Comparison of ENCODE assay signal across 1 cellular context in the genomic region with DNA sequence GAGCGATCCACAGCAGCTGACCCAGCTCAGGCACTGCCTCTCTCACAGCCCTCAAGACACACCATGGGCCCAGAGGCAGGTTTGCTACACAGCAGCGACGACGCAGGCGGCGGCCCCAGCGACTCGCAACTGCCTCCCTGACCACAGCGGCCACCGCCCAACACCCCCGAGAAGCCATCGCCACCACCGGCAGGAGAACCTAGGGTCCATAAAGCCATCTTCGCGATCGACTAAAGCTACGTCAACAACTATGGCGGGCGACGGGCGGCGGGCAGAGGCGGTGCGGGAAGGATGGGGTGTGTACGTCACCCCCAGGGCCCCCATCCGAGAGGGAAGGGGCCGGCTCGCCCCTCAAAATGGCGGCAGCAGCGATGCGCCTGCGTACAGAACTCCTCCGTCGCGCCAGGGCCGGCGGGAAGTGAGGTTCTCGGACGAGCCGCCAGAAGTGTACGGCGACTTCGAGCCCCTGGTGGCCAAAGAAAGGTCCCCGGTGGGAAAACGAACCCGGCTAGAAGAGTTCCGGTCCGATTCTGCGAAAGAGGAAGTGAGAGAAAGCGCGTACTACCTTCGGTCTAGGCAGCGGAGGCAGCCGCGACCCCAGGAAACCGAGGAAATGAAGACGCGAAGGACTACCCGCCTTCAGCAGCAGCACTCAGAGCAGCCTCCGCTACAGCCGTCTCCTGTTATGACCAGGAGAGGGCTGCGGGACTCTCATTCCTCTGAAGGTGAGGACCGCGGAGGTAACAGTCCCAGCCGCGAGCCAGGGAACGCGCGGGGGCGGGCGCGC.
TF ChIP-seq lines count a peak whose summit lies in the region.

A gene with protein sequence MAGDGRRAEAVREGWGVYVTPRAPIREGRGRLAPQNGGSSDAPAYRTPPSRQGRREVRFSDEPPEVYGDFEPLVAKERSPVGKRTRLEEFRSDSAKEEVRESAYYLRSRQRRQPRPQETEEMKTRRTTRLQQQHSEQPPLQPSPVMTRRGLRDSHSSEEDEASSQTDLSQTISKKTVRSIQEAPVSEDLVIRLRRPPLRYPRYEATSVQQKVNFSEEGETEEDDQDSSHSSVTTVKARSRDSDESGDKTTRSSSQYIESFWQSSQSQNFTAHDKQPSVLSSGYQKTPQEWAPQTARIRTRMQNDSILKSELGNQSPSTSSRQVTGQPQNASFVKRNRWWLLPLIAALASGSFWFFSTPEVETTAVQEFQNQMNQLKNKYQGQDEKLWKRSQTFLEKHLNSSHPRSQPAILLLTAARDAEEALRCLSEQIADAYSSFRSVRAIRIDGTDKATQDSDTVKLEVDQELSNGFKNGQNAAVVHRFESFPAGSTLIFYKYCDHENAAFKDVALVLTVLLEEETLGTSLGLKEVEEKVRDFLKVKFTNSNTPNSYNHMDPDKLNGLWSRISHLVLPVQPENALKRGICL (plus strand): TSS at position 33 of the 787 bp plus-strand sequence. CDS start 218 bp downstream, at position 251.

TF ChIP-seq in HepG2, 621 proteins besides CTCF, POLR2A, EP300 and RAD21 (continued from another document and continues in another):
- TF ChIP-seq, protein P1, sequence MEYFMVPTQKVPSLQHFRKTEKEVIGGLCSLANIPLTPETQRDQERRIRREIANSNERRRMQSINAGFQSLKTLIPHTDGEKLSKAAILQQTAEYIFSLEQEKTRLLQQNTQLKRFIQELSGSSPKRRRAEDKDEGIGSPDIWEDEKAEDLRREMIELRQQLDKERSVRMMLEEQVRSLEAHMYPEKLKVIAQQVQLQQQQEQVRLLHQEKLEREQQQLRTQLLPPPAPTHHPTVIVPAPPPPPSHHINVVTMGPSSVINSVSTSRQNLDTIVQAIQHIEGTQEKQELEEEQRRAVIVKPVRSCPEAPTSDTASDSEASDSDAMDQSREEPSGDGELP (IDR thresholded peaks at IDR 0.05; ENCODE audit: borderline replicate concordance, low read depth), result peak; percentile 78; the same call in 1 of the 2 replicates
- peak; percentile 63; the same call in 1 of the 2 replicates for TF ChIP-seq ZBTB42 (CRISPR knock-in tag; IDR thresholded peaks at IDR 0.05)
- TF ChIP-seq ZNF629 (CRISPR knock-in tag; conservative IDR thresholded peaks at IDR 0.05), result no peak
- TF ChIP-seq ZNF598 (CRISPR knock-in tag; IDR thresholded peaks at IDR 0.05; ENCODE audit: borderline replicate concordance), result peak; percentile 95
- TF ChIP-seq, protein P2, sequence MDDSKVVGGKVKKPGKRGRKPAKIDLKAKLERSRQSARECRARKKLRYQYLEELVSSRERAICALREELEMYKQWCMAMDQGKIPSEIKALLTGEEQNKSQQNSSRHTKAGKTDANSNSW (CRISPR knock-in tag; IDR thresholded peaks at IDR 0.05; ENCODE audit: borderline replicate concordance), result peak; percentile 97
- 0 out of 2 replicates have a peak, but pooled peaks have one; percentile 62 for TF ChIP-seq MYNN (CRISPR knock-in tag; IDR thresholded peaks at IDR 0.05; ENCODE audit: low read depth)
- peak; percentile 90 for TF ChIP-seq YEATS2 (CRISPR knock-in tag; IDR thresholded peaks at IDR 0.05; ENCODE audit: borderline replicate concordance)
- TF ChIP-seq ZNF510 (CRISPR knock-in tag; IDR thresholded peaks at IDR 0.05; ENCODE audit: low read depth), result 0 out of 2 replicates have a peak, but pooled peaks have one; percentile 46
- TF ChIP-seq, protein P3, sequence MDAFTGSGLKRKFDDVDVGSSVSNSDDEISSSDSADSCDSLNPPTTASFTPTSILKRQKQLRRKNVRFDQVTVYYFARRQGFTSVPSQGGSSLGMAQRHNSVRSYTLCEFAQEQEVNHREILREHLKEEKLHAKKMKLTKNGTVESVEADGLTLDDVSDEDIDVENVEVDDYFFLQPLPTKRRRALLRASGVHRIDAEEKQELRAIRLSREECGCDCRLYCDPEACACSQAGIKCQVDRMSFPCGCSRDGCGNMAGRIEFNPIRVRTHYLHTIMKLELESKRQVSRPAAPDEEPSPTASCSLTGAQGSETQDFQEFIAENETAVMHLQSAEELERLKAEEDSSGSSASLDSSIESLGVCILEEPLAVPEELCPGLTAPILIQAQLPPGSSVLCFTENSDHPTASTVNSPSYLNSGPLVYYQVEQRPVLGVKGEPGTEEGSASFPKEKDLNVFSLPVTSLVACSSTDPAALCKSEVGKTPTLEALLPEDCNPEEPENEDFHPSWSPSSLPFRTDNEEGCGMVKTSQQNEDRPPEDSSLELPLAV (CRISPR knock-in tag; conservative IDR thresholded peaks at IDR 0.05; ENCODE audit: low read depth), result no peak
- peak; percentile 92 for TF ChIP-seq SALL1 (CRISPR knock-in tag; IDR thresholded peaks at IDR 0.05)
- peak; percentile 9 for TF ChIP-seq GTF2F1 (IDR thresholded peaks at IDR 0.05; ENCODE audit: low read length)
- TF ChIP-seq NFIC (IDR thresholded peaks at IDR 0.05; ENCODE audit: low read length), result 0 out of 2 replicates have a peak, but pooled peaks have one; percentile 52
- no peak for TF ChIP-seq NFE2L2 (IDR thresholded peaks at IDR 0.05; ENCODE audit: low read length)
- TF ChIP-seq, protein P4, sequence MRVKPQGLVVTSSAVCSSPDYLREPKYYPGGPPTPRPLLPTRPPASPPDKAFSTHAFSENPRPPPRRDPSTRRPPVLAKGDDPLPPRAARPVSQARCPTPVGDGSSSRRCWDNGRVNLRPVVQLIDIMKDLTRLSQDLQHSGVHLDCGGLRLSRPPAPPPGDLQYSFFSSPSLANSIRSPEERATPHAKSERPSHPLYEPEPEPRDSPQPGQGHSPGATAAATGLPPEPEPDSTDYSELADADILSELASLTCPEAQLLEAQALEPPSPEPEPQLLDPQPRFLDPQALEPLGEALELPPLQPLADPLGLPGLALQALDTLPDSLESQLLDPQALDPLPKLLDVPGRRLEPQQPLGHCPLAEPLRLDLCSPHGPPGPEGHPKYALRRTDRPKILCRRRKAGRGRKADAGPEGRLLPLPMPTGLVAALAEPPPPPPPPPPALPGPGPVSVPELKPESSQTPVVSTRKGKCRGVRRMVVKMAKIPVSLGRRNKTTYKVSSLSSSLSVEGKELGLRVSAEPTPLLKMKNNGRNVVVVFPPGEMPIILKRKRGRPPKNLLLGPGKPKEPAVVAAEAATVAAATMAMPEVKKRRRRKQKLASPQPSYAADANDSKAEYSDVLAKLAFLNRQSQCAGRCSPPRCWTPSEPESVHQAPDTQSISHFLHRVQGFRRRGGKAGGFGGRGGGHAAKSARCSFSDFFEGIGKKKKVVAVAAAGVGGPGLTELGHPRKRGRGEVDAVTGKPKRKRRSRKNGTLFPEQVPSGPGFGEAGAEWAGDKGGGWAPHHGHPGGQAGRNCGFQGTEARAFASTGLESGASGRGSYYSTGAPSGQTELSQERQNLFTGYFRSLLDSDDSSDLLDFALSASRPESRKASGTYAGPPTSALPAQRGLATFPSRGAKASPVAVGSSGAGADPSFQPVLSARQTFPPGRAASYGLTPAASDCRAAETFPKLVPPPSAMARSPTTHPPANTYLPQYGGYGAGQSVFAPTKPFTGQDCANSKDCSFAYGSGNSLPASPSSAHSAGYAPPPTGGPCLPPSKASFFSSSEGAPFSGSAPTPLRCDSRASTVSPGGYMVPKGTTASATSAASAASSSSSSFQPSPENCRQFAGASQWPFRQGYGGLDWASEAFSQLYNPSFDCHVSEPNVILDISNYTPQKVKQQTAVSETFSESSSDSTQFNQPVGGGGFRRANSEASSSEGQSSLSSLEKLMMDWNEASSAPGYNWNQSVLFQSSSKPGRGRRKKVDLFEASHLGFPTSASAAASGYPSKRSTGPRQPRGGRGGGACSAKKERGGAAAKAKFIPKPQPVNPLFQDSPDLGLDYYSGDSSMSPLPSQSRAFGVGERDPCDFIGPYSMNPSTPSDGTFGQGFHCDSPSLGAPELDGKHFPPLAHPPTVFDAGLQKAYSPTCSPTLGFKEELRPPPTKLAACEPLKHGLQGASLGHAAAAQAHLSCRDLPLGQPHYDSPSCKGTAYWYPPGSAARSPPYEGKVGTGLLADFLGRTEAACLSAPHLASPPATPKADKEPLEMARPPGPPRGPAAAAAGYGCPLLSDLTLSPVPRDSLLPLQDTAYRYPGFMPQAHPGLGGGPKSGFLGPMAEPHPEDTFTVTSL (CRISPR knock-in tag; IDR thresholded peaks at IDR 0.05; ENCODE audit: borderline replicate concordance), result peak; percentile 52; the same call in 1 of the 2 replicates
- TF ChIP-seq ATAD3A (CRISPR knock-in tag; IDR thresholded peaks at IDR 0.05), result no peak
- no peak; the same call in 1 of the 2 replicates for TF ChIP-seq ZNF703 (CRISPR knock-in tag; IDR thresholded peaks at IDR 0.05; ENCODE audit: borderline replicate concordance)
- peak; percentile 91 for TF ChIP-seq ZNF160 (CRISPR knock-in tag; IDR thresholded peaks at IDR 0.05)
- TF ChIP-seq TMF1 (CRISPR knock-in tag; IDR thresholded peaks at IDR 0.05; ENCODE audit: low read depth), result no peak; the same call in 1 of the 2 replicates
- peak; percentile 22; the same call in 1 of the 2 replicates for TF ChIP-seq RFXANK (CRISPR knock-in tag; IDR thresholded peaks at IDR 0.05)
- no peak for TF ChIP-seq ZBTB3 (CRISPR knock-in tag; IDR thresholded peaks at IDR 0.05; ENCODE audit: borderline replicate concordance, low read depth)
- no peak for TF ChIP-seq RNF2 (conservative IDR thresholded peaks at IDR 0.05; ENCODE audit: low read depth)
- TF ChIP-seq ZNF552 (CRISPR knock-in tag; IDR thresholded peaks at IDR 0.05; ENCODE audit: borderline replicate concordance), result peak; percentile 34; the same call in 1 of the 2 replicates
- TF ChIP-seq, protein P5, sequence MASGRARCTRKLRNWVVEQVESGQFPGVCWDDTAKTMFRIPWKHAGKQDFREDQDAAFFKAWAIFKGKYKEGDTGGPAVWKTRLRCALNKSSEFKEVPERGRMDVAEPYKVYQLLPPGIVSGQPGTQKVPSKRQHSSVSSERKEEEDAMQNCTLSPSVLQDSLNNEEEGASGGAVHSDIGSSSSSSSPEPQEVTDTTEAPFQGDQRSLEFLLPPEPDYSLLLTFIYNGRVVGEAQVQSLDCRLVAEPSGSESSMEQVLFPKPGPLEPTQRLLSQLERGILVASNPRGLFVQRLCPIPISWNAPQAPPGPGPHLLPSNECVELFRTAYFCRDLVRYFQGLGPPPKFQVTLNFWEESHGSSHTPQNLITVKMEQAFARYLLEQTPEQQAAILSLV (CRISPR knock-in tag; IDR thresholded peaks at IDR 0.05; ENCODE audit: borderline replicate concordance), result peak; percentile 91; the same call in 1 of the 2 replicates
- TF ChIP-seq ZSCAN22 (CRISPR knock-in tag; IDR thresholded peaks at IDR 0.05), result no peak; the same call in 1 of the 2 replicates
- TF ChIP-seq, protein P6, sequence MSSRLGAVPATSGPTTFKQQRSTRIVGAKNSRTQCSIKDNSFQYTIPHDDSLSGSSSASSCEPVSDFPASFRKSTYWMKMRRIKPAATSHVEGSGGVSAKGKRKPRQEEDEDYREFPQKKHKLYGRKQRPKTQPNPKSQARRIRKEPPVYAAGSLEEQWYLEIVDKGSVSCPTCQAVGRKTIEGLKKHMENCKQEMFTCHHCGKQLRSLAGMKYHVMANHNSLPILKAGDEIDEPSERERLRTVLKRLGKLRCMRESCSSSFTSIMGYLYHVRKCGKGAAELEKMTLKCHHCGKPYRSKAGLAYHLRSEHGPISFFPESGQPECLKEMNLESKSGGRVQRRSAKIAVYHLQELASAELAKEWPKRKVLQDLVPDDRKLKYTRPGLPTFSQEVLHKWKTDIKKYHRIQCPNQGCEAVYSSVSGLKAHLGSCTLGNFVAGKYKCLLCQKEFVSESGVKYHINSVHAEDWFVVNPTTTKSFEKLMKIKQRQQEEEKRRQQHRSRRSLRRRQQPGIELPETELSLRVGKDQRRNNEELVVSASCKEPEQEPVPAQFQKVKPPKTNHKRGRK (CRISPR knock-in tag; IDR thresholded peaks at IDR 0.05), result no peak
- no peak for TF ChIP-seq ZNF282 (IDR thresholded peaks at IDR 0.05; ENCODE audit: partially characterized antibody)
- no peak for TF ChIP-seq ZSCAN20 (CRISPR knock-in tag; IDR thresholded peaks at IDR 0.05; ENCODE audit: borderline replicate concordance)
- TF ChIP-seq, protein P7, sequence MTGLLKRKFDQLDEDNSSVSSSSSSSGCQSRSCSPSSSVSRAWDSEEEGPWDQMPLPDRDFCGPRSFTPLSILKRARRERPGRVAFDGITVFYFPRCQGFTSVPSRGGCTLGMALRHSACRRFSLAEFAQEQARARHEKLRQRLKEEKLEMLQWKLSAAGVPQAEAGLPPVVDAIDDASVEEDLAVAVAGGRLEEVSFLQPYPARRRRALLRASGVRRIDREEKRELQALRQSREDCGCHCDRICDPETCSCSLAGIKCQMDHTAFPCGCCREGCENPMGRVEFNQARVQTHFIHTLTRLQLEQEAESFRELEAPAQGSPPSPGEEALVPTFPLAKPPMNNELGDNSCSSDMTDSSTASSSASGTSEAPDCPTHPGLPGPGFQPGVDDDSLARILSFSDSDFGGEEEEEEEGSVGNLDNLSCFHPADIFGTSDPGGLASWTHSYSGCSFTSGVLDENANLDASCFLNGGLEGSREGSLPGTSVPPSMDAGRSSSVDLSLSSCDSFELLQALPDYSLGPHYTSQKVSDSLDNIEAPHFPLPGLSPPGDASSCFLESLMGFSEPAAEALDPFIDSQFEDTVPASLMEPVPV (CRISPR knock-in tag; IDR thresholded peaks at IDR 0.05), result peak; percentile 59; the same call in 1 of the 2 replicates
- no peak for TF ChIP-seq ZNF296 (CRISPR knock-in tag; conservative IDR thresholded peaks at IDR 0.05)
- peak; percentile 95 for TF ChIP-seq ZNF501 (CRISPR knock-in tag; IDR thresholded peaks at IDR 0.05)
- peak; percentile 20; the same call in 1 of the 2 replicates for TF ChIP-seq DNMT1 (CRISPR knock-in tag; IDR thresholded peaks at IDR 0.05)
- TF ChIP-seq FOXK2 (IDR thresholded peaks at IDR 0.05), result 0 out of 2 replicates have a peak, but pooled peaks have one; percentile 59
- TF ChIP-seq ZNF878 (CRISPR knock-in tag; IDR thresholded peaks at IDR 0.05), result peak; percentile 85; the same call in 1 of the 2 replicates
- TF ChIP-seq, protein P8, sequence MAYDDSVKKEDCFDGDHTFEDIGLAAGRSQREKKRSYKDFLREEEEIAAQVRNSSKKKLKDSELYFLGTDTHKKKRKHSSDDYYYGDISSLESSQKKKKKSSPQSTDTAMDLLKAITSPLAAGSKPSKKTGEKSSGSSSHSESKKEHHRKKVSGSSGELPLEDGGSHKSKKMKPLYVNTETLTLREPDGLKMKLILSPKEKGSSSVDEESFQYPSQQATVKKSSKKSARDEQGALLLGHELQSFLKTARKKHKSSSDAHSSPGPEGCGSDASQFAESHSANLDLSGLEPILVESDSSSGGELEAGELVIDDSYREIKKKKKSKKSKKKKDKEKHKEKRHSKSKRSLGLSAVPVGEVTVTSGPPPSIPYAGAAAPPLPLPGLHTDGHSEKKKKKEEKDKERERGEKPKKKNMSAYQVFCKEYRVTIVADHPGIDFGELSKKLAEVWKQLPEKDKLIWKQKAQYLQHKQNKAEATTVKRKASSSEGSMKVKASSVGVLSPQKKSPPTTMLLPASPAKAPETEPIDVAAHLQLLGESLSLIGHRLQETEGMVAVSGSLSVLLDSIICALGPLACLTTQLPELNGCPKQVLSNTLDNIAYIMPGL (CRISPR knock-in tag; IDR thresholded peaks at IDR 0.05; ENCODE audit: borderline replicate concordance in 1 of 2, low read depth in 1 of 2), result peak; percentile 86 to 95; a peak in 3 of 4 replicates
- TF ChIP-seq BRD4 (CRISPR knock-in tag; IDR thresholded peaks at IDR 0.05), result peak; percentile 72
- no peak; the same call in 1 of the 2 replicates for TF ChIP-seq BRCA1 (CRISPR knock-in tag; IDR thresholded peaks at IDR 0.05)
- peak; percentile 85 for TF ChIP-seq FOXK1 (CRISPR knock-in tag; IDR thresholded peaks at IDR 0.05; ENCODE audit: borderline replicate concordance, low read depth)
- peak; percentile 82 for TF ChIP-seq SP4 (CRISPR knock-in tag; IDR thresholded peaks at IDR 0.05)
- TF ChIP-seq ZNF619 (CRISPR knock-in tag; IDR thresholded peaks at IDR 0.05), result no peak; the same call in none of the 2 replicates
